ENCODE assay signal across 22 cellular contexts in genomic region chr2:9428965-9429577, GRCh38. TPM values are rescaled to one million over a fixed set of nuclear protein-coding genes. Genes with fewer than 3 reads are reported as not detected.
A peak's percentile ranks its signal among the peaks of the same experiment; 100 is the strongest.
DNase-seq lines count a peak whose midpoint lies in the region; ATAC-seq, FAIRE-seq and TF ChIP-seq lines count a peak whose summit lies in the region.
"Had no signal": no experiment of that assay in that cellular context is flagged by ENCODE, and none has a peak within 500 bp of the region (broad histone marks: within the 10 kb centered on the region; RNA-seq: fewer than 3 reads in every experiment).

No MANE protein-coding gene starts in this region.

- peak overlapping the region; percentile 23 for H3K4me2 ChIP-seq in GM23248 (ENCODE audit: unreplicated experiment)
- H3K4me2 ChIP-seq in astrocyte (ENCODE audit: low read length) = peak overlapping the region; percentile 37
- H3K4me2 ChIP-seq: SK-N-SH had no signal

- intact Hi-C loops in activated CD4-positive, alpha-beta T cell treated with anti-CD3 and anti-CD28 coated beads, Interleukin-2, amount 10 ng/mL, durations not matched to agents 24 days and 14 days (cut with micrococcal nuclease) = no loop called here
- intact Hi-C loops in heart right ventricle (cut with DNase I) = loop anchor here in 1 of 10 donors (10.0 kb wide), 1 partner anchor 284 kb away; no protein-coding TSS in a partner anchor

- H3K27ac ChIP-seq in GM23248 (peak overlapping the region; percentile 41), astrocyte (ENCODE audit: low read depth, low read length) (peak overlapping the region; percentile 37), subcutaneous abdominal adipose tissue (ENCODE audit: low read depth, low read length) (peak overlapping the region; percentile 3), heart right ventricle (no peak overlapping the region)
- H3K27ac ChIP-seq: 22Rv1, C4-2B had no signal

- H3K9ac ChIP-seq in GM23248 (no peak overlapping the region), astrocyte (ENCODE audit: low read length) (no peak overlapping the region), subcutaneous abdominal adipose tissue (ENCODE audit: low read length in 5 of 5) (peak overlapping the region in 1 of 5 donors; percentile 41)
- H3K9ac ChIP-seq: SK-N-SH had no signal

- peaks cover 45% of the 10 kb centered on the region for H3K36me3 Mint-ChIP-seq in activated CD4-positive, alpha-beta T cell treated with anti-CD3 and anti-CD28 coated beads, Interleukin-2, amount 10 ng/mL, durations not matched to agents 24 days and 14 days (ENCODE audit: low read depth)
- peaks cover 39% of the 10 kb centered on the region for H3K36me3 Mint-ChIP-seq in activated CD4-positive, alpha-beta T cell treated with anti-CD3 and anti-CD28 coated beads, Interleukin-2, amount 10 ng/mL, durations not matched to agents 7 days and 5 days (ENCODE audit: low read depth)
- H3K36me3 Mint-ChIP-seq in astrocyte (ENCODE audit: low read depth, unreplicated experiment) = peaks cover 10% of the 10 kb centered on the region

- TF ChIP-seq CTCF in astrocyte (IDR thresholded peaks at IDR 0.05; ENCODE audit: insufficient read depth, low read depth, low read length) (no peak), heart right ventricle (IDR thresholded peaks at IDR 0.05) (no peak)

- H3K4me1 Mint-ChIP-seq in activated CD4-positive, alpha-beta T cell treated with anti-CD3 and anti-CD28 coated beads, Interleukin-2, amount 10 ng/mL, durations not matched to agents 24 days and 14 days = peaks cover 18% of the 10 kb centered on the region
- H3K4me1 Mint-ChIP-seq in activated CD4-positive, alpha-beta T cell treated with anti-CD3 and anti-CD28 coated beads, Interleukin-2, amount 10 ng/mL, durations not matched to agents 7 days and 5 days = peaks cover 14% of the 10 kb centered on the region
- H3K4me1 Mint-ChIP-seq in astrocyte (ENCODE audit: low read depth, unreplicated experiment) = peaks cover 22% of the 10 kb centered on the region

- H3K4me3 ChIP-seq in GM23248 = no peak overlapping the region
- H3K4me3 ChIP-seq in astrocyte (ENCODE audit: insufficient read depth, low read depth, low read length) = no peak overlapping the region
- H3K4me3 ChIP-seq in subcutaneous abdominal adipose tissue (ENCODE audit: low read depth in 1 of 5, low read length in 5 of 5) = no peak overlapping the region
- H3K4me3 ChIP-seq in heart right ventricle = no peak overlapping the region
- H3K4me3 ChIP-seq: K562 had no signal

- H3K4me1 ChIP-seq in GM23248 (ENCODE audit: insufficient read depth) (peaks cover 37% of the 10 kb centered on the region), astrocyte (ENCODE audit: insufficient read depth, low read length) (peaks cover 16% of the 10 kb centered on the region), subcutaneous abdominal adipose tissue (ENCODE audit: control insufficient read depth in 5 of 5, insufficient read depth in 5 of 5, low read length in 5 of 5) (peaks cover 4 to 17% (median 10%) of the 10 kb centered on the region in 5 donors), heart right ventricle (peaks cover 2 to 20% (median 8%) of the 10 kb centered on the region in 9 donors)

- in situ Hi-C loops in GM23248 (cut with MboI) = no loop called here

- whole genome bisulfite sequencing in GM23248 (ENCODE audit: low coverage in 1 of 2, low lambda C conversion rate in 2 of 2, missing lambda C conversion rate in 2 of 2), 2 experiments = 76 to 81% methylated on average over 5 of the region's 5 CpGs
- WGBS in heart right ventricle, 2 donors = 75 to 89% methylated on average over 5 of the region's 5 CpGs

- no peak for ATAC-seq in heart right ventricle
- ATAC-seq: K562 had no signal

- H3K9me2 ChIP-seq in GM23248 (ENCODE audit: insufficient read depth) = no peaks in the 10 kb centered on the region
- H3K9me2 ChIP-seq: SK-N-SH had no signal

- no peak overlapping the region for H3K27ac Mint-ChIP-seq in activated CD4-positive, alpha-beta T cell treated with anti-CD3 and anti-CD28 coated beads, Interleukin-2, amount 10 ng/mL, durations not matched to agents 24 days and 14 days
- H3K27ac Mint-ChIP-seq in activated CD4-positive, alpha-beta T cell treated with anti-CD3 and anti-CD28 coated beads, Interleukin-2, amount 10 ng/mL, durations not matched to agents 7 days and 5 days = no peak overlapping the region
- peak overlapping the region; percentile 28 for H3K27ac Mint-ChIP-seq in astrocyte (ENCODE audit: unreplicated experiment)

- H3K27me3 ChIP-seq in GM23248 (replicated peaks; ENCODE audit: insufficient read depth) = no peaks in the 10 kb centered on the region
- no peaks in the 10 kb centered on the region for H3K27me3 ChIP-seq in astrocyte (ENCODE audit: insufficient read depth, low read length)
- no peaks in the 10 kb centered on the region for H3K27me3 ChIP-seq in subcutaneous abdominal adipose tissue (ENCODE audit: control insufficient read depth in 5 of 5, insufficient read depth in 4 of 5, low read length in 5 of 5)
- no peaks in the 10 kb centered on the region for H3K27me3 ChIP-seq in heart right ventricle

- POLR2A ChIA-PET in activated CD4-positive, alpha-beta T cell treated with anti-CD3 and anti-CD28 coated beads, Interleukin-2, amount 10 ng/mL, durations not matched to agents 7 days and 5 days (lab: Charles Lee) = no interaction called here

- H3F3A ChIP-seq in GM23248 (ENCODE audit: insufficient read depth) = peaks cover 28% of the 10 kb centered on the region

- H3K9me3 Mint-ChIP-seq in activated CD4-positive, alpha-beta T cell treated with anti-CD3 and anti-CD28 coated beads, Interleukin-2, amount 10 ng/mL, durations not matched to agents 24 days and 14 days = no peaks in the 10 kb centered on the region
- no peaks in the 10 kb centered on the region for H3K9me3 Mint-ChIP-seq in activated CD4-positive, alpha-beta T cell treated with anti-CD3 and anti-CD28 coated beads, Interleukin-2, amount 10 ng/mL, durations not matched to agents 7 days and 5 days
- no peaks in the 10 kb centered on the region for H3K9me3 Mint-ChIP-seq in astrocyte (ENCODE audit: unreplicated experiment)
- H3K9me3 Mint-ChIP-seq: CD8-positive, alpha-beta memory T cell had no signal

- H3K4me3 Mint-ChIP-seq in activated CD4-positive, alpha-beta T cell treated with anti-CD3 and anti-CD28 coated beads, Interleukin-2, amount 10 ng/mL, durations not matched to agents 24 days and 14 days = no peak overlapping the region
- no peak overlapping the region for H3K4me3 Mint-ChIP-seq in activated CD4-positive, alpha-beta T cell treated with anti-CD3 and anti-CD28 coated beads, Interleukin-2, amount 10 ng/mL, durations not matched to agents 7 days and 5 days
- H3K4me3 Mint-ChIP-seq in astrocyte (ENCODE audit: unreplicated experiment) = no peak overlapping the region
- H3K4me3 Mint-ChIP-seq: CD8-positive, alpha-beta memory T cell had no signal

- H4K20me1 ChIP-seq in GM23248 (ENCODE audit: insufficient read depth) (no peaks in the 10 kb centered on the region), astrocyte (ENCODE audit: insufficient read depth, low read length) (no peaks in the 10 kb centered on the region)

- H3K36me3 ChIP-seq in GM23248 (ENCODE audit: low read depth) (peaks cover 30% of the 10 kb centered on the region), astrocyte (ENCODE audit: insufficient read depth, low read length) (peaks cover 18% of the 10 kb centered on the region), subcutaneous abdominal adipose tissue (ENCODE audit: control insufficient read depth in 5 of 5, insufficient read depth in 5 of 5, low read length in 5 of 5) (peaks cover 25 to 40% (median 31%) of the 10 kb centered on the region in 5 donors), heart right ventricle (peaks cover 0 to 59% (median 23%) of the 10 kb centered on the region in 9 donors)

- CTCF ChIA-PET in activated CD4-positive, alpha-beta T cell treated with anti-CD3 and anti-CD28 coated beads, Interleukin-2, amount 10 ng/mL, durations not matched to agents 7 days and 5 days (lab: Charles Lee) = interaction anchor here (0.8 to 1.1 kb wide), 3 partner anchors 9 to 17 kb away, joined by 3 read pairs; no protein-coding TSS in a partner anchor

- no peaks in the 10 kb centered on the region for H3K27me3 Mint-ChIP-seq in activated CD4-positive, alpha-beta T cell treated with anti-CD3 and anti-CD28 coated beads, Interleukin-2, amount 10 ng/mL, durations not matched to agents 24 days and 14 days
- H3K27me3 Mint-ChIP-seq in activated CD4-positive, alpha-beta T cell treated with anti-CD3 and anti-CD28 coated beads, Interleukin-2, amount 10 ng/mL, durations not matched to agents 7 days and 5 days = no peaks in the 10 kb centered on the region
- no peaks in the 10 kb centered on the region for H3K27me3 Mint-ChIP-seq in astrocyte (ENCODE audit: low read depth, unreplicated experiment)
- H3K27me3 Mint-ChIP-seq: CD8-positive, alpha-beta memory T cell had no signal

- FAIRE-seq in astrocyte (lab: Jason Lieb, UNC) = no peak
- FAIRE-seq: H54, K562 had no signal

- H2AFZ ChIP-seq in GM23248 (peak overlapping the region; percentile 49; the same call in 1 of the 2 replicates), astrocyte (ENCODE audit: low read depth, low read length) (no peak overlapping the region)

- H3K9me3 ChIP-seq in GM23248 (ENCODE audit: low read depth) (no peaks in the 10 kb centered on the region), astrocyte (ENCODE audit: insufficient read depth, low read depth, low read length) (no peaks in the 10 kb centered on the region), subcutaneous abdominal adipose tissue (ENCODE audit: control insufficient read depth in 5 of 5, low read length in 5 of 5) (no peaks in the 10 kb centered on the region), heart right ventricle (no peaks in the 10 kb centered on the region)
- H3K9me3 ChIP-seq: SK-N-SH had no signal

- DNase-seq in activated CD4-positive, alpha-beta T cell treated with anti-CD3 and anti-CD28 coated beads, Interleukin-2, amount 10 ng/mL, durations not matched to agents 24 days and 14 days = peak; percentile 52
- no peak for DNase-seq in activated CD4-positive, alpha-beta T cell treated with anti-CD3 and anti-CD28 coated beads, Interleukin-2, amount 10 ng/mL, durations not matched to agents 7 days and 5 days
- DNase-seq in GM23248 (peak; percentile 49), astrocyte (ENCODE audit: low read depth) (no peak), heart right ventricle (no peak), DMS53 treated with DMSO at 0.1 percent for 48 hours (lab: John Stamatoyannopoulos, UW; ENCODE audit: unreplicated experiment) (no peak), midbrain (lab: John Stamatoyannopoulos, UW) (no peak)
- DNase-seq: Calu3; CD8-positive, alpha-beta memory T cell; DMS153; MM.1S; NCI-H1048; NCI-H1436; NCI-H187 treated with DMSO at 0.1 percent for 48 hours; NCI-H2107; SIG-M5; SK-N-SH had no signal

- H3K79me2 ChIP-seq in GM23248 (ENCODE audit: insufficient read depth) = peaks cover 37% of the 10 kb centered on the region
- peaks cover 33% of the 10 kb centered on the region for H3K79me2 ChIP-seq in astrocyte (ENCODE audit: insufficient read depth, low read length)

RNA-seq across cellular contexts. Expression of gene CPSF3, which starts 5.6 kb away (rescaled TPM):
- 81.4 TPM in 2 replicates for total RNA-seq in activated CD4-positive, alpha-beta T cell treated with anti-CD3 and anti-CD28 coated beads, Interleukin-2, amount 10 ng/mL, durations not matched to agents 24 days and 14 days
- total RNA-seq in activated CD4-positive, alpha-beta T cell treated with anti-CD3 and anti-CD28 coated beads, Interleukin-2, amount 10 ng/mL, durations not matched to agents 7 days and 5 days = 10 to 100 TPM; 46.9 to 58.2 TPM
- 34.0 and 39.6 TPM in 2 replicates for total RNA-seq in GM23248 (2014; rRNA removed; shearing (Covaris generic))
- 37.7 and 40.3 TPM in 2 replicates for polyA plus RNA-seq in GM23248 (2016; fragmentation: Nextera tagmentation; extraction: Ambion mirVana)
- 36.2 and 40.3 TPM in 2 replicates for total RNA-seq in astrocyte
- 10 to 100 TPM; 12.8 to 19.8 (median 16.5) TPM for total RNA-seq in heart right ventricle
- polyA plus RNA-seq in heart right ventricle = 10 to 100 TPM; 13.8 to 14.8 TPM

RNA-seq across cellular contexts. Expression of gene ITGB1BP1, which starts 5.7 kb away (rescaled TPM):
- total RNA-seq in activated CD4-positive, alpha-beta T cell treated with anti-CD3 and anti-CD28 coated beads, Interleukin-2, amount 10 ng/mL, durations not matched to agents 24 days and 14 days = 121 and 131 TPM in 2 replicates
- 100 to 1,000 TPM in 1 of 2 experiments, 10 to 100 TPM in 1; 93.9 to 104 TPM for total RNA-seq in activated CD4-positive, alpha-beta T cell treated with anti-CD3 and anti-CD28 coated beads, Interleukin-2, amount 10 ng/mL, durations not matched to agents 7 days and 5 days
- 39.0 and 52.2 TPM in 2 replicates for total RNA-seq in GM23248 (2014; rRNA removed; shearing (Covaris generic))
- 280 and 289 TPM in 2 replicates for polyA plus RNA-seq in GM23248 (2016; fragmentation: Nextera tagmentation; extraction: Ambion mirVana)
- total RNA-seq in astrocyte = 121 and 126 TPM in 2 replicates
- 100 to 1,000 TPM in 8 of 10 donors, 10 to 100 TPM in 2; 51.4 to 224 (median 134) TPM for total RNA-seq in heart right ventricle
- polyA plus RNA-seq in heart right ventricle = 100 to 1,000 TPM; 112 to 165 TPM

RNA-seq across cellular contexts. Expression of gene IAH1, which starts 45.3 kb away (rescaled TPM):
- total RNA-seq in activated CD4-positive, alpha-beta T cell treated with anti-CD3 and anti-CD28 coated beads, Interleukin-2, amount 10 ng/mL, durations not matched to agents 24 days and 14 days = 76.0 and 78.6 TPM in 2 replicates
- 10 to 100 TPM; 58.1 to 64.4 TPM for total RNA-seq in activated CD4-positive, alpha-beta T cell treated with anti-CD3 and anti-CD28 coated beads, Interleukin-2, amount 10 ng/mL, durations not matched to agents 7 days and 5 days
- total RNA-seq in GM23248 (2014; rRNA removed; shearing (Covaris generic)) = 62.9 and 81.5 TPM in 2 replicates
- polyA plus RNA-seq in GM23248 (2016; fragmentation: Nextera tagmentation; extraction: Ambion mirVana) = 133 and 135 TPM in 2 replicates
- 31.1 and 31.4 TPM in 2 replicates for total RNA-seq in astrocyte
- total RNA-seq in heart right ventricle = 10 to 100 TPM; 77.1 to 94.5 (median 87.7) TPM
- polyA plus RNA-seq in heart right ventricle = 100 to 1,000 TPM in 1 of 2 donors, 10 to 100 TPM in 1; 77.8 to 103 TPM

Comparison
In these comparisons a context has a peak if more than half of its experiments do, and no peak if none do; other contexts are left out.
1. DNase-seq: peak in activated CD4-positive, alpha-beta T cell treated with anti-CD3 and anti-CD28 coated beads, Interleukin-2, amount 10 ng/mL, durations not matched to agents 24 days and 14 days (single experiment) and GM23248 (single experiment); none in activated CD4-positive, alpha-beta T cell treated with anti-CD3 and anti-CD28 coated beads, Interleukin-2, amount 10 ng/mL, durations not matched to agents 7 days and 5 days (single experiment), astrocyte (single experiment), heart right ventricle (0 of 2), DMS53 treated with DMSO at 0.1 percent for 48 hours (single experiment) and midbrain (single experiment).
2. H3K27ac ChIP-seq: peak in GM23248 (single experiment), astrocyte (single experiment) and subcutaneous abdominal adipose tissue (single experiment); none in heart right ventricle (0 of 10).